ENCODE assay signal across 19 cellular contexts in the genomic region with DNA sequence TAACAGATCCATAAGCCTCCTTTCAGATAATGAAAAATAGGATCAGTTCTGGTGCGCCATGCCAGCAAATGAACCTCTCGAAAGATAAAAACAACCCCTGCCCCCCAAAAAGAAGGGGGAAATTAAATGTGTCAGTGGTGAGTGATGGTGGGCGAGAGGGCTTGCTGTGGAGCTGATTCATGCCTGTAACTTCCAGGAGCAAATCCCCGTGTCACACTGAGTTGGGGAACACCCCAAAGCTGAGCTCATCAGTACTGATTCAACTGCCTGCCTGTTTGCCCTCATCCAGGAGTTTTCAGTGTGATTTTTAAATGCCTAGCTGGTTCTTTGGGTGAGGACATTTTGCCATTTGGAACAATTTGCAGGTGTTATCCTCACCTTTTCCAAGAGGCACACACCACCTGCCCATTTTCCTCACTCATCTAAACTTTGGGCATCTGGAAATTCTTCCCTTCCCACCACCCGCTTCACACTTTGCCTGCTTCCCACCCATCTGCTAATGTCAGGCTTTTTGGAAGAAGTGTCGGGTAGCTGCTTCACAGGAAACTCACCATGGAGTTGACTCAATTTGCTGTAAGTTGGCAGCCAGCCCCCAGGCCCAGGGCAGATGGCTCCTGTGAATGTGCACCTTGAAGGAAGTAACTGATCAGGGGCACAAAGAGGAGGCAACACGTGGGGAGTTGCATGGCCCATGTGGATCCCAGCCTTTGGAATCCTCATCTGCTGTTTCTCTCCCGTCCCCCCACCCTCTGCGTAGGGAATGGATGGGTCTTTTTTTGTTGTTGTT.
A peak's percentile ranks its signal among the peaks of the same experiment; 100 is the strongest.
DNase-seq lines count a peak whose midpoint lies in the region; ATAC-seq and TF ChIP-seq lines count a peak whose summit lies in the region.
"Had no signal": no experiment of that assay in that cellular context is flagged by ENCODE, and none has a peak within 500 bp of the region (broad histone marks: within the 10 kb centered on the region; RNA-seq: fewer than 3 reads in every experiment).

No MANE protein-coding gene starts in this region.

- no peaks in the 10 kb centered on the region for H3K79me2 ChIP-seq in osteoblast (ENCODE audit: insufficient read depth, low read length)

- peaks cover 21% of the 10 kb centered on the region for H3K27me3 Mint-ChIP-seq in activated CD4-positive, alpha-beta T cell treated with anti-CD3 and anti-CD28 coated beads for 36 hours
- no peaks in the 10 kb centered on the region for H3K27me3 Mint-ChIP-seq in chondrocyte (ENCODE audit: low read depth)

- no peak overlapping the region for H3K23ac ChIP-seq in IMR-90 (ENCODE audit: low read depth, low read length)

- H3K36me3 ChIP-seq in IMR-90 (ENCODE audit: control insufficient read depth, insufficient read depth, low read length) (no peaks in the 10 kb centered on the region), osteoblast (ENCODE audit: insufficient read depth, low read length) (no peaks in the 10 kb centered on the region), WERI-Rb-1 (no peaks in the 10 kb centered on the region)
- H3K36me3 ChIP-seq: lower lobe of right lung, suprapubic skin had no signal

- H2AK9ac ChIP-seq in IMR-90 (replicated peaks; ENCODE audit: low read depth, low read length, poor library complexity): no peak overlapping the region

- H3K27ac Mint-ChIP-seq in activated CD4-positive, alpha-beta T cell treated with anti-CD3 and anti-CD28 coated beads for 36 hours: no peak overlapping the region
- H3K27ac Mint-ChIP-seq in chondrocyte (ENCODE audit: unreplicated experiment): peak overlapping the region; percentile 12

- no peak overlapping the region for H3K56ac ChIP-seq in IMR-90 (ENCODE audit: extremely low read depth, insufficient read depth, low read length)

- H3K4me2 ChIP-seq in IMR-90 (ENCODE audit: low read depth, low read length): no peak overlapping the region
- H3K4me2 ChIP-seq in osteoblast (ENCODE audit: insufficient read depth, low read length): peak overlapping the region; percentile 70

- no peak for ATAC-seq in activated CD4-positive, alpha-beta T cell treated with anti-CD3 and anti-CD28 coated beads for 36 hours
- ATAC-seq in IMR-90 (ENCODE audit: low read depth): peak; percentile 55; the same call in 1 of the 2 replicates
- ATAC-seq: lower lobe of right lung had no signal

- no peak overlapping the region for H4K5ac ChIP-seq in IMR-90 (ENCODE audit: low read depth, low read length)

- no CpG with 5 or more reads among the region's 9 CpGs for WGBS in IMR-90 (ENCODE audit: extremely low coverage in 2 of 2, insufficient read length in 1 of 2), 2 experiments

- no peak for TF ChIP-seq CTCF in IMR-90 (conservative IDR thresholded peaks at IDR 0.05; ENCODE audit: low read depth, low read length)
- TF ChIP-seq CTCF in chondrocyte (IDR thresholded peaks at IDR 0.05): no peak
- no peak for TF ChIP-seq CTCF in osteoblast (IDR thresholded peaks at IDR 0.05; ENCODE audit: extremely low read depth, low read depth, low read length)
- TF ChIP-seq CTCF in WERI-Rb-1 (IDR thresholded peaks at IDR 0.05; ENCODE audit: low read depth, low read length): no peak

- no peak overlapping the region for H4K91ac ChIP-seq in IMR-90 (ENCODE audit: insufficient read depth, low read depth, low read length)

- no peak for TF ChIP-seq RAD21 in IMR-90 (IDR thresholded peaks at IDR 0.05; ENCODE audit: low read length)

- H2AFZ ChIP-seq in IMR-90 (replicated peaks; ENCODE audit: low read length, poor library complexity): no peak overlapping the region
- peak overlapping the region; percentile 38 for H2AFZ ChIP-seq in osteoblast (ENCODE audit: low read length)

- intact Hi-C loops in activated CD4-positive, alpha-beta T cell treated with anti-CD3 and anti-CD28 coated beads for 36 hours (cut with DNase I, micrococcal nuclease): no loop called here
- intact Hi-C loops in IMR-90 (cut with micrococcal nuclease): no loop called here

- H2BK120ac ChIP-seq in IMR-90 (ENCODE audit: low read depth, low read length): no peak overlapping the region

- no TSS peak for BruUV-seq in IMR-90 (replicated peaks; lab: Mats Ljungman, UMichigan)

- H3K4ac ChIP-seq in IMR-90 (ENCODE audit: low read depth, low read length): no peak overlapping the region

- no peak for TF ChIP-seq POLR2A in IMR-90 (IDR thresholded peaks at IDR 0.05; ENCODE audit: low read depth, low read length)

- CTCF ChIA-PET in activated CD4-positive, alpha-beta T cell treated with anti-CD3 and anti-CD28 coated beads for 36 hours (lab: Charles Lee): no interaction called here
- CTCF ChIA-PET in IMR-90 (lab: Yijun Ruan, JAX): no interaction called here

- no peak overlapping the region for H3K27ac ChIP-seq in IMR-90 (ENCODE audit: insufficient read depth, low read length)
- H3K27ac ChIP-seq in osteoblast (ENCODE audit: low read depth, low read length): peak overlapping the region; percentile 49
- no peak overlapping the region for H3K27ac ChIP-seq in WERI-Rb-1
- H3K27ac ChIP-seq: 22Rv1, lower lobe of right lung, suprapubic skin had no signal

- DNase-seq in activated CD4-positive, alpha-beta T cell treated with anti-CD3 and anti-CD28 coated beads for 36 hours: peak; percentile 22
- no peak for DNase-seq in activated CD4-positive, alpha-beta T cell treated with anti-CD3 and anti-CD28 coated beads for 1 hour
- peak; percentile 56 for DNase-seq in IMR-90
- DNase-seq in chondrocyte (ENCODE audit: low spot score): no peak
- DNase-seq in osteoblast (ENCODE audit: insufficient read length, low spot score, missing footprints): peak; percentile 81
- DNase-seq in cortex of kidney (lab: John Stamatoyannopoulos, UW): no peak
- DNase-seq in WERI-Rb-1: no peak
- no peak for DNase-seq in stimulated activated naive CD4-positive, alpha-beta T cell (lab: John Stamatoyannopoulos, UW)
- DNase-seq: activated CD4-positive, alpha-beta T cell treated with anti-CD3 and anti-CD28 coated beads, Interleukin-2, amount 50 U/mL, for 48 hours; activated naive CD4-positive, alpha-beta T cell; COR-L47; KBM-7; lower lobe of right lung; NCI-H526 treated with DMSO at 0.1 percent for 48 hours; RPMI8226; T-helper 2 cell had no signal

- H2BK5ac ChIP-seq in IMR-90 (ENCODE audit: low read depth, low read length, poor library complexity, severe bottlenecking): no peak overlapping the region

- dilution Hi-C loops in IMR-90 (cut with HindIII; ENCODE audit: low sequenced_read_pairs, unreplicated experiment): no loop called here

- H3K36me3 Mint-ChIP-seq in activated CD4-positive, alpha-beta T cell treated with anti-CD3 and anti-CD28 coated beads for 36 hours (ENCODE audit: low read depth): no peaks in the 10 kb centered on the region
- H3K36me3 Mint-ChIP-seq in chondrocyte (ENCODE audit: low read depth): no peaks in the 10 kb centered on the region

- H4K20me1 ChIP-seq in IMR-90 (ENCODE audit: insufficient read depth, low read length) (no peaks in the 10 kb centered on the region), osteoblast (ENCODE audit: insufficient read depth, low read length) (no peaks in the 10 kb centered on the region)

- H3K9me3 ChIP-seq in IMR-90 (ENCODE audit: control insufficient read depth, insufficient read depth, low read length): no peaks in the 10 kb centered on the region
- H3K9me3 ChIP-seq in osteoblast (ENCODE audit: low read depth, low read length): no peaks in the 10 kb centered on the region
- H3K9me3 ChIP-seq in WERI-Rb-1 (ENCODE audit: severe bottlenecking): no peaks in the 10 kb centered on the region
- H3K9me3 ChIP-seq: lower lobe of right lung, suprapubic skin had no signal

- peaks cover 2% of the 10 kb centered on the region for H3K9me3 Mint-ChIP-seq in activated CD4-positive, alpha-beta T cell treated with anti-CD3 and anti-CD28 coated beads for 36 hours (ENCODE audit: low read depth)
- H3K9me3 Mint-ChIP-seq in chondrocyte (ENCODE audit: low read depth): no peaks in the 10 kb centered on the region
- H3K9me3 Mint-ChIP-seq: central memory CD8-positive, alpha-beta T cell had no signal

- no peak overlapping the region for H3K18ac ChIP-seq in IMR-90 (ENCODE audit: low read depth, low read length)

- H4K8ac ChIP-seq in IMR-90 (ENCODE audit: low read depth in 2 of 2, low read length in 2 of 2): no peak overlapping the region

- H3K4me3 ChIP-seq in IMR-90 (ENCODE audit: insufficient read depth, low read depth, low read length) (no peak overlapping the region), osteoblast (ENCODE audit: insufficient read depth, low read length) (no peak overlapping the region), WERI-Rb-1 (ENCODE audit: low read depth, low read length) (no peak overlapping the region)
- H3K4me3 ChIP-seq: lower lobe of right lung, suprapubic skin had no signal

- no peaks in the 10 kb centered on the region for H3K9me1 ChIP-seq in IMR-90 (ENCODE audit: insufficient read depth, low read length)

- peaks cover 6% of the 10 kb centered on the region for H3K4me1 Mint-ChIP-seq in activated CD4-positive, alpha-beta T cell treated with anti-CD3 and anti-CD28 coated beads for 36 hours
- peaks cover 24% of the 10 kb centered on the region for H3K4me1 Mint-ChIP-seq in chondrocyte (ENCODE audit: low read depth)

- POLR2A ChIA-PET in activated CD4-positive, alpha-beta T cell treated with anti-CD3 and anti-CD28 coated beads for 36 hours (lab: Charles Lee): no interaction called here
- POLR2A ChIA-PET in IMR-90 (lab: Charles Lee; ENCODE audit: unreplicated experiment): no interaction called here

- H3K9ac ChIP-seq in IMR-90 (ENCODE audit: low read depth, low read length): no peak overlapping the region

- no peak overlapping the region for H3K4me3 Mint-ChIP-seq in activated CD4-positive, alpha-beta T cell treated with anti-CD3 and anti-CD28 coated beads for 36 hours
- no peak overlapping the region for H3K4me3 Mint-ChIP-seq in chondrocyte (ENCODE audit: unreplicated experiment)
- H3K4me3 Mint-ChIP-seq: central memory CD8-positive, alpha-beta T cell had no signal

- H3K27me3 ChIP-seq in IMR-90 (ENCODE audit: control insufficient read depth, insufficient read depth, low read length) (no peaks in the 10 kb centered on the region), osteoblast (ENCODE audit: insufficient read depth, low read length) (no peaks in the 10 kb centered on the region), WERI-Rb-1 (ENCODE audit: insufficient read depth, low read depth, severe bottlenecking) (no peaks in the 10 kb centered on the region)
- H3K27me3 ChIP-seq: suprapubic skin had no signal

- in situ Hi-C loops in IMR-90 (cut with MboI; ENCODE audit: low sequenced_read_pairs): no loop called here

- H2BK20ac ChIP-seq in IMR-90 (ENCODE audit: low read depth, low read length): no peak overlapping the region

- no peak overlapping the region for H3K14ac ChIP-seq in IMR-90 (replicated peaks; ENCODE audit: low read depth, low read length)

- H2BK15ac ChIP-seq in IMR-90 (ENCODE audit: low read depth, low read length): no peak overlapping the region

- no peak overlapping the region; the same call in 1 of the 2 replicates for H2AK5ac ChIP-seq in IMR-90 (ENCODE audit: low read depth, low read length)

- H3K4me1 ChIP-seq in IMR-90 (ENCODE audit: control insufficient read depth, insufficient read depth, low read length) (peaks cover 7% of the 10 kb centered on the region; the same call in 1 of the 2 replicates), osteoblast (ENCODE audit: insufficient read depth, low read length) (peaks cover 31% of the 10 kb centered on the region)
- H3K4me1 ChIP-seq: lower lobe of right lung, suprapubic skin had no signal

- no peaks in the 10 kb centered on the region for H3K79me1 ChIP-seq in IMR-90 (ENCODE audit: low read depth in 1 of 2, low read length in 2 of 2)

Comparison
In these comparisons a context has a peak if more than half of its experiments do, and no peak if none do; other contexts are left out.
1. DNase-seq: peak in activated CD4-positive, alpha-beta T cell treated with anti-CD3 and anti-CD28 coated beads for 36 hours (single experiment), IMR-90 (single experiment) and osteoblast (single experiment); none in activated CD4-positive, alpha-beta T cell treated with anti-CD3 and anti-CD28 coated beads for 1 hour (single experiment), chondrocyte (single experiment), cortex of kidney (single experiment), WERI-Rb-1 (single experiment) and stimulated activated naive CD4-positive, alpha-beta T cell (0 of 6).